In genomic region chr14:71905031-71905430, GRCh38 we compare ENCODE assay signal across 21 cellular contexts. TPM values are rescaled to one million over a fixed set of nuclear protein-coding genes. Genes with fewer than 3 reads are reported as not detected.
DNase-seq lines count a peak whose midpoint lies in the region; ATAC-seq, FAIRE-seq and TF ChIP-seq lines count a peak whose summit lies in the region.
"Had no signal": no experiment of that assay in that cellular context is flagged by ENCODE, and none has a peak within 500 bp of the region (broad histone marks: within the 10 kb centered on the region; RNA-seq: fewer than 3 reads in every experiment).

No MANE protein-coding gene starts in this region.

- TF ChIP-seq EP300 in HepG2 (IDR thresholded peaks at IDR 0.05; ENCODE audit: low read depth in 2 of 2, low read length in 2 of 2) (no peak), HepG2 (CRISPR knock-in tag; IDR thresholded peaks at IDR 0.05; ENCODE audit: borderline replicate concordance) (no peak)

- in situ Hi-C loops in HepG2 (cut with HindIII; ENCODE audit: extremely low pct_ligation_motif_present, low pct_unique_long_range_greater_than_20kb) = no loop called here

- POLR2A ChIA-PET in HepG2 (lab: Yijun Ruan, JAX) = no interaction called here

- BruUV-seq in HepG2 (replicated peaks; lab: Mats Ljungman, UMichigan) = no TSS peak

- WGBS in HepG2 (ENCODE audit: low lambda C conversion rate) = 1% methylated on average over 4 of the region's 4 CpGs
- WGBS in right lobe of liver (ENCODE audit: insufficient coverage, low coverage, low lambda C conversion rate, missing lambda C conversion rate) = 40% methylated on average over 4 of the region's 4 CpGs

- no peak for TF ChIP-seq RAD21 in HepG2 (CRISPR knock-in tag; IDR thresholded peaks at IDR 0.05)

- no peak for FAIRE-seq in HepG2 (lab: Jason Lieb, UNC)
- FAIRE-seq: GM12892 had no signal

- no peak overlapping the region for H3K9ac ChIP-seq in HepG2 (ENCODE audit: insufficient read depth, low read depth, low read length)
- H3K9ac ChIP-seq: BLaER1 treated with 17β-estradiol and CSF1 and Interleukin-3, amounts not matched to agents 10 nM and 100 nM had no signal

- no peaks in the 10 kb centered on the region for H3K36me3 ChIP-seq in HepG2 (replicated peaks in 1 of 2; ENCODE audit: control insufficient read depth in 1 of 2, insufficient read depth in 2 of 2, low read length in 2 of 2)
- H3K36me3 ChIP-seq in right lobe of liver = no peaks in the 10 kb centered on the region
- H3K36me3 ChIP-seq: BLaER1 treated with 17β-estradiol and CSF1 and Interleukin-3, amounts not matched to agents 10 nM and 100 nM; SJSA1 had no signal

- H3K27ac ChIP-seq in HepG2 (ENCODE audit: extremely low read length, insufficient read depth, low read length) (no peak overlapping the region), right lobe of liver (no peak overlapping the region)
- H3K27ac ChIP-seq: BLaER1 treated with 17β-estradiol and CSF1 and Interleukin-3, amounts not matched to agents 10 nM and 100 nM; PC-9; SJSA1 had no signal

- no peak overlapping the region for H2AFZ ChIP-seq in HepG2 (ENCODE audit: low read length)
- H2AFZ ChIP-seq: PC-9 had no signal

- H4K20me1 ChIP-seq in HepG2 (ENCODE audit: insufficient read depth, low read length) = no peaks in the 10 kb centered on the region
- H4K20me1 ChIP-seq: BLaER1 treated with 17β-estradiol and CSF1 and Interleukin-3, amounts not matched to agents 10 nM and 100 nM had no signal

- CTCF ChIA-PET in HepG2 (lab: Yijun Ruan, JAX; ENCODE audit: low intra/inter-chr PET ratio, low total read pairs) = no interaction called here

- TF ChIP-seq CTCF in HepG2 (CRISPR knock-in tag; IDR thresholded peaks at IDR 0.05) (no peak), right lobe of liver (IDR thresholded peaks at IDR 0.05) (no peak)

- H3K4me3 ChIP-seq in HepG2 (replicated peaks in 1 of 3; ENCODE audit: insufficient read depth in 1 of 3, low read depth in 2 of 3, low read length in 3 of 3) (no peak overlapping the region), right lobe of liver (no peak overlapping the region)
- H3K4me3 ChIP-seq: BLaER1 treated with 17β-estradiol and CSF1 and Interleukin-3, amounts not matched to agents 10 nM and 100 nM; PC-9; SJSA1 had no signal

- H3K27me3 ChIP-seq in HepG2 (ENCODE audit: control insufficient read depth in 1 of 2, insufficient read depth in 2 of 2, low read length in 2 of 2) (peaks cover 0 to 36% of the 10 kb centered on the region in 2 experiments; a peak in 3 of 5 replicates), right lobe of liver (no peaks in the 10 kb centered on the region)
- H3K27me3 ChIP-seq: BLaER1 treated with 17β-estradiol and CSF1 and Interleukin-3, amounts not matched to agents 10 nM and 100 nM; SJSA1 had no signal

- no peak overlapping the region for H3K4me2 ChIP-seq in HepG2 (ENCODE audit: low read depth, low read length)
- H3K4me2 ChIP-seq: BLaER1 treated with 17β-estradiol and CSF1 and Interleukin-3, amounts not matched to agents 10 nM and 100 nM; PC-9 had no signal

- DNase-seq in HepG2 (ENCODE audit: low spot score) (no peak), right lobe of liver (no peak), RPMI7951 (ENCODE audit: low read depth) (peak; percentile 4), fibroblast of peridontal ligament (ENCODE audit: extremely low read depth) (peak; percentile 5), stromal cell of bone marrow (ENCODE audit: low read depth) (peak; percentile 1), C1 segment of cervical spinal cord (lab: John Stamatoyannopoulos, UW) (no peak), NCI-H1092 treated with DMSO at 0.1 percent for 48 hours (lab: John Stamatoyannopoulos, UW) (no peak)
- DNase-seq: CD8-positive, alpha-beta memory T cell; DMS53; HCEC 1CT; KG1; MV-4-11; NCI-H1436; NCI-H2081 treated with DMSO at 0.1 percent for 48 hours; NCI-H226; NCI-H524; PC-9 had no signal

- intact Hi-C loops in HepG2 (cut with micrococcal nuclease; ENCODE audit: unreplicated experiment) = no loop called here
- intact Hi-C loops in right lobe of liver (cut with DNase I) = no loop called here

- no peaks in the 10 kb centered on the region for H3K79me2 ChIP-seq in HepG2 (ENCODE audit: insufficient read depth, low read length)

- ATAC-seq in HepG2 (no peak), right lobe of liver (no peak), GM19455 (IDR thresholded peaks at IDR 0.05; ENCODE audit: unreplicated experiment) (no peak)

- no peaks in the 10 kb centered on the region for H3K9me3 ChIP-seq in HepG2 (ENCODE audit: low read length)
- no peaks in the 10 kb centered on the region for H3K9me3 ChIP-seq in right lobe of liver
- H3K9me3 ChIP-seq: SJSA1 had no signal

- no peaks in the 10 kb centered on the region for H3K4me1 ChIP-seq in HepG2 (ENCODE audit: insufficient read depth, low read length)
- no peaks in the 10 kb centered on the region for H3K4me1 ChIP-seq in right lobe of liver
- H3K4me1 ChIP-seq: BLaER1 treated with 17β-estradiol and CSF1 and Interleukin-3, amounts not matched to agents 10 nM and 100 nM; SJSA1 had no signal

- no peak for TF ChIP-seq POLR2A in HepG2 (IDR thresholded peaks at IDR 0.05; ENCODE audit: insufficient read depth in 1 of 2, low read depth in 2 of 2, low read length in 2 of 2)
- no peak for TF ChIP-seq POLR2A in right lobe of liver (IDR thresholded peaks at IDR 0.05)

TF ChIP-seq in HepG2, 621 proteins besides CTCF, POLR2A, EP300 and RAD21:
- no peak for TF ChIP-seq PHF8 (CRISPR knock-in tag; IDR thresholded peaks at IDR 0.05)
- no peak for TF ChIP-seq ZFYVE20 (CRISPR knock-in tag; IDR thresholded peaks at IDR 0.05; ENCODE audit: borderline replicate concordance, low read depth)
- peak; percentile 85 for TF ChIP-seq RAD51 (IDR thresholded peaks at IDR 0.05; ENCODE audit: borderline replicate concordance)
- TF ChIP-seq ZNF562 (CRISPR knock-in tag; IDR thresholded peaks at IDR 0.05; ENCODE audit: borderline replicate concordance) = no peak
- no peak for TF ChIP-seq PAF1 (CRISPR knock-in tag; IDR thresholded peaks at IDR 0.05)
- peak; percentile 79 for TF ChIP-seq USF2 (IDR thresholded peaks at IDR 0.05; ENCODE audit: low read depth, low read length)
- TF ChIP-seq USF2 (CRISPR knock-in tag; IDR thresholded peaks at IDR 0.05; ENCODE audit: borderline replicate concordance) = no peak

RNA-seq across cellular contexts. Expression of gene RGS6, which starts 27.2 kb away (rescaled TPM):
- total RNA-seq in HepG2 (2016; rRNA removed; fragmentation: Illumina TruSeq; extraction: Trizol) (not detected in 2 replicates), right lobe of liver (under 1 TPM in 1 of 6 experiments, not detected in 5; 0.07 TPM)
- not detected in 2 replicates for total RNA-seq in HepG2 (2016; cell fraction: cytosol; rRNA removed; fragmentation: Illumina TruSeq; extraction: Trizol; ENCODE audit: low read depth)
- not detected in 2 replicates for total RNA-seq in HepG2 (2016; cell fraction: insoluble cytoplasmic fraction; rRNA removed; fragmentation: Illumina TruSeq; extraction: Trizol)
- not detected in 2 replicates for total RNA-seq in HepG2 (2016; cell fraction: membrane; rRNA removed; fragmentation: Illumina TruSeq; extraction: Trizol)
- not detected in 2 replicates for total RNA-seq in HepG2 (2016; cell fraction: nucleus; rRNA removed; fragmentation: Illumina TruSeq; extraction: Trizol)
- not detected in 2 replicates for polyA plus RNA-seq in HepG2 (2011; rRNA removed)
- not detected in 2 replicates for polyA plus RNA-seq in HepG2 (2011; cell fraction: cytosol; rRNA removed)
- not detected in 2 replicates for polyA plus RNA-seq in HepG2 (2011; cell fraction: nucleus; rRNA removed)
- not detected in 2 replicates for polyA plus RNA-seq in HepG2 (2012)
- not detected in 2 replicates for polyA plus RNA-seq in HepG2 (2016; cell fraction: cytosol; fragmentation: Illumina TruSeq; extraction: Trizol; ENCODE audit: low read depth)
- not detected in 2 replicates for polyA plus RNA-seq in HepG2 (2016; cell fraction: insoluble cytoplasmic fraction; fragmentation: Illumina TruSeq; extraction: Trizol; ENCODE audit: low read depth)
- polyA plus RNA-seq in HepG2 (2016; cell fraction: membrane; fragmentation: Illumina TruSeq; extraction: Trizol; ENCODE audit: low read depth) = not detected in 2 replicates
- not detected in 2 replicates for polyA plus RNA-seq in HepG2 (2016; cell fraction: nucleus; fragmentation: Illumina TruSeq; extraction: Trizol; ENCODE audit: insufficient read depth, low read depth)
- polyA minus RNA-seq in HepG2 (2011; rRNA and poly(A)+ RNA removed; ENCODE audit: low replicate concordance) = not detected in 2 replicates
- polyA minus RNA-seq in HepG2 (2011; cell fraction: cytosol; rRNA and poly(A)+ RNA removed) = not detected in 2 replicates
- not detected in 2 replicates for polyA minus RNA-seq in HepG2 (2011; cell fraction: nucleus; rRNA and poly(A)+ RNA removed)
- total RNA-seq in RPMI7951 (2014; rRNA removed; shearing (Covaris generic)) = under 0.01 TPM in 1 of 2 replicates, not detected in the other
- total RNA-seq: PC-9, SJSA1 had no signal
- polyA plus RNA-seq: CD8-positive, alpha-beta memory T cell had no signal

Comparison
In these comparisons a context has a peak if more than half of its experiments do, and no peak if none do; other contexts are left out.
1. DNase-seq: peak in RPMI7951 (single experiment), fibroblast of peridontal ligament (single experiment) and stromal cell of bone marrow (single experiment); none in HepG2 (single experiment), right lobe of liver (0 of 3), C1 segment of cervical spinal cord (0 of 14) and NCI-H1092 treated with DMSO at 0.1 percent for 48 hours (single experiment).